11 cellular contexts compared by ENCODE assay signal in genomic region chr14:73777420-73777819, GRCh38.
DNase-seq lines count a peak whose midpoint lies in the region; ATAC-seq, FAIRE-seq and TF ChIP-seq lines count a peak whose summit lies in the region.
"Had no signal": no experiment of that assay in that cellular context is flagged by ENCODE, and none has a peak within 500 bp of the region (broad histone marks: within the 10 kb centered on the region; RNA-seq: fewer than 3 reads in every experiment).

No MANE protein-coding gene starts in this region.

- H2AFZ ChIP-seq in HCT116 (ENCODE audit: low read depth, low read length, poor library complexity, severe bottlenecking), result no peak overlapping the region
- no peak overlapping the region for H2AFZ ChIP-seq in GM12878 (ENCODE audit: control insufficient read depth, low read depth, low read length)
- H2AFZ ChIP-seq in neuronal stem cell (ENCODE audit: low read length), result no peak overlapping the region

- H3K9ac ChIP-seq in HCT116 (ENCODE audit: low read length) (no peak overlapping the region), GM12878 (ENCODE audit: control insufficient read depth, insufficient read depth, low read length) (no peak overlapping the region), neuronal stem cell (ENCODE audit: low read depth, low read length, poor library complexity) (no peak overlapping the region)

- intact Hi-C loops in HCT116 (cut with micrococcal nuclease), result no loop called here
- intact Hi-C loops in GM12878 (cut with micrococcal nuclease; ENCODE audit: unreplicated experiment), result no loop called here

- H3K36me3 ChIP-seq in HCT116 (ENCODE audit: control insufficient read depth in 1 of 2, insufficient read depth in 2 of 2, low read length in 2 of 2) (no peaks in the 10 kb centered on the region), GM12878 (ENCODE audit: control insufficient read depth in 2 of 2, insufficient read depth in 2 of 2, low read length in 1 of 2) (peaks cover 0 to 5% of the 10 kb centered on the region in 2 experiments; a peak in 1 of 4 replicates), neuronal stem cell (replicated peaks in 1 of 2; ENCODE audit: control insufficient read depth in 2 of 2, insufficient read depth in 2 of 2, low read length in 2 of 2) (no peaks in the 10 kb centered on the region)

- H4K91ac ChIP-seq in neuronal stem cell (ENCODE audit: low read depth, low read length, poor library complexity), result peak overlapping the region; percentile 19

- CTCF ChIA-PET in activated CD4-positive, alpha-beta T cell treated with anti-CD3 and anti-CD28 coated beads, Interleukin-2, amount 10 ng/mL, durations not matched to agents 7 days and 5 days (lab: Charles Lee), result interaction anchor here (0.9 to 2.0 kb wide), 4 partner anchors 18 to 74 kb away, joined by 3 to 6 read pairs (median 4); partner anchors contain the start of gene PTGR2
- CTCF ChIA-PET in HCT116 (lab: Charles Lee) (interaction anchor here (0.6 to 1.8 kb wide), 4 partner anchors 19 to 49 kb away, joined by 3 to 16 read pairs (median 4); no protein-coding TSS in a partner anchor), GM12878 (lab: Yijun Ruan, JAX) (interaction anchor here (0.9 to 1.9 kb wide), 10 partner anchors 9 to 49 kb away, joined by 3 to 10 read pairs (median 4); a partner anchor contains a TSS)

- peaks cover 2% of the 10 kb centered on the region for H3K79me1 ChIP-seq in neuronal stem cell (ENCODE audit: low read depth, low read length)

- SMC1A ChIA-PET in GM12878 (lab: Charles Lee; ENCODE audit: uncharacterized antibody, unreplicated experiment), result interaction anchor here (0.9 to 14.3 kb wide), 8 partner anchors 7 to 48 kb away, joined by 3 to 280 read pairs (median 4); no protein-coding TSS in a partner anchor

- peaks cover under 1 to 4% of the 10 kb centered on the region in 2 experiments; a peak in 3 of 4 replicates for H3K4me1 ChIP-seq in HCT116 (ENCODE audit: control insufficient read depth in 1 of 2, insufficient read depth in 2 of 2, low read length in 2 of 2)
- H3K4me1 ChIP-seq in GM12878 (ENCODE audit: control insufficient read depth, insufficient read depth, low read length), result peaks cover 68% of the 10 kb centered on the region
- peaks cover 0 to 5% of the 10 kb centered on the region in 2 donors for H3K4me1 ChIP-seq in neuronal stem cell (ENCODE audit: control insufficient read depth in 2 of 2, insufficient read depth in 1 of 2, low read depth in 1 of 2, low read length in 2 of 2)

- TF ChIP-seq EP300 in GM12878 (IDR thresholded peaks at IDR 0.05; ENCODE audit: borderline replicate concordance in 1 of 2, control insufficient read depth in 1 of 2, low read depth in 2 of 2, low read length in 2 of 2), result no peak

- no TSS peak for BruUV-seq in HCT116 (replicated peaks; lab: Mats Ljungman, UMichigan)
- no TSS peak for BruUV-seq in GM12878 (replicated peaks; lab: Mats Ljungman, UMichigan)

- RAD21 ChIA-PET in HCT116 (lab: Charles Lee; ENCODE audit: low non-redundant PET in 1 of 2, low total read pairs in 2 of 2, uncharacterized antibody in 2 of 2, unreplicated experiment in 2 of 2) (interaction anchor here in 1 of 2 experiments (1.4 kb wide), 1 partner anchor 49 kb away, joined by 5 read pairs; no protein-coding TSS in a partner anchor), GM12878 (lab: Charles Lee; ENCODE audit: unreplicated experiment) (interaction anchor here (0.8 to 25.9 kb wide), 3 partner anchors 9 to 48 kb away, joined by 3 to 710 read pairs (median 12); a partner anchor contains a TSS)

- H4K8ac ChIP-seq in neuronal stem cell (ENCODE audit: low read depth, low read length), result no peak overlapping the region

- no peak for TF ChIP-seq POLR2A in HCT116 (IDR thresholded peaks at IDR 0.05; ENCODE audit: borderline replicate concordance, extremely low read depth, insufficient read depth, insufficient read length)
- TF ChIP-seq POLR2A in GM12878 (IDR thresholded peaks at IDR 0.05; ENCODE audit: low read depth, low read length), result no peak

- peaks cover 18% of the 10 kb centered on the region; the same call in 1 of the 2 replicates for H3K79me2 ChIP-seq in HCT116 (ENCODE audit: insufficient read depth, low read length)
- peaks cover 81% of the 10 kb centered on the region for H3K79me2 ChIP-seq in GM12878 (ENCODE audit: control insufficient read depth, insufficient read depth, low read length)

- no peaks in the 10 kb centered on the region for H3K9me3 Mint-ChIP-seq in activated CD4-positive, alpha-beta T cell treated with anti-CD3 and anti-CD28 coated beads, Interleukin-2, amount 10 ng/mL, durations not matched to agents 7 days and 5 days

- H2BK5ac ChIP-seq in neuronal stem cell (ENCODE audit: low read length), result no peak overlapping the region

- POLR2A ChIA-PET in activated CD4-positive, alpha-beta T cell treated with anti-CD3 and anti-CD28 coated beads, Interleukin-2, amount 10 ng/mL, durations not matched to agents 7 days and 5 days (lab: Charles Lee), result interaction anchor here (0.5 to 0.6 kb wide), 2 partner anchors 34 to 151 kb away, joined by 3 read pairs; no protein-coding TSS in a partner anchor
- POLR2A ChIA-PET in HCT116 (lab: Charles Lee) (no interaction called here), GM12878 (lab: Charles Lee) (interaction anchor here (0.6 to 1.0 kb wide), 3 partner anchors 9 to 23 kb away, joined by 3 read pairs; a partner anchor contains a TSS)

- H3K4me1 Mint-ChIP-seq in activated CD4-positive, alpha-beta T cell treated with anti-CD3 and anti-CD28 coated beads, Interleukin-2, amount 10 ng/mL, durations not matched to agents 7 days and 5 days, result peaks cover 65% of the 10 kb centered on the region

- FAIRE-seq in GM12878 (lab: Jason Lieb, UNC), result no peak

- DNase-seq in activated CD4-positive, alpha-beta T cell treated with anti-CD3 and anti-CD28 coated beads, Interleukin-2, amount 10 ng/mL, durations not matched to agents 7 days and 5 days, result no peak
- no peak for DNase-seq in activated CD4-positive, alpha-beta T cell treated with anti-CD3 and anti-CD28 coated beads, Interleukin-2, amount 50 U/mL, for 48 hours
- DNase-seq in HCT116 (ENCODE audit: low read depth, low spot score) (no peak), GM12878 (ENCODE audit: low read depth, low spot score) (no peak), neuronal stem cell (ENCODE audit: low spot score) (no peak)
- DNase-seq: activated naive CD4-positive, alpha-beta T cell treated with Interleukin-2 at 50 U/mL for 16 hours; kidney glomerular epithelial cell; NCI-H2029 had no signal

- in situ Hi-C loops in GM12878 (cut with MboI), result no loop called here

- ATAC-seq in HCT116 (peak; percentile 63; the same call in 1 of the 2 replicates), GM12878 (peak; percentile 68), HG02798 (IDR thresholded peaks at IDR 0.05; ENCODE audit: poor library complexity, unreplicated experiment) (no peak), HG03139 (IDR thresholded peaks at IDR 0.05; ENCODE audit: unreplicated experiment) (no peak), HG02763 (IDR thresholded peaks at IDR 0.05; ENCODE audit: unreplicated experiment) (no peak)

- H3K27me3 Mint-ChIP-seq in activated CD4-positive, alpha-beta T cell treated with anti-CD3 and anti-CD28 coated beads, Interleukin-2, amount 10 ng/mL, durations not matched to agents 7 days and 5 days, result no peaks in the 10 kb centered on the region

- no peak overlapping the region for H2AK5ac ChIP-seq in neuronal stem cell (ENCODE audit: low read depth, low read length)

- no peak overlapping the region for H3K4me2 ChIP-seq in HCT116 (ENCODE audit: low read length)
- H3K4me2 ChIP-seq in GM12878 (ENCODE audit: control insufficient read depth, insufficient read depth), result 0 out of 2 replicates have a peak overlapping the region, but pooled peaks have one; percentile 17
- no peak overlapping the region for H3K4me2 ChIP-seq in neuronal stem cell (ENCODE audit: insufficient read depth, low read length, poor library complexity, severe bottlenecking)

- TF ChIP-seq CTCF in HCT116 (IDR thresholded peaks at IDR 0.05 in 2 of 3, conservative IDR thresholded peaks at IDR 0.05 in 1 of 3; ENCODE audit: borderline replicate concordance in 1 of 3, insufficient read depth in 1 of 3, low read depth in 2 of 3, low read length in 2 of 3) (peak; percentile 14 to 16 (median 15); a peak in 1 of 6 replicates), GM12878 (IDR thresholded peaks at IDR 0.05 in 2 of 3, conservative IDR thresholded peaks at IDR 0.05 in 1 of 3; ENCODE audit: control insufficient read depth in 2 of 3, extremely low read depth in 1 of 3, insufficient read depth in 1 of 3, low read depth in 3 of 3, low read length in 3 of 3) (peak in 1 of 3 experiments; percentile 32; a peak in 2 of 6 replicates)

- H3K27me3 ChIP-seq in HCT116 (ENCODE audit: insufficient read depth, low read length) (no peaks in the 10 kb centered on the region), GM12878 (replicated peaks in 1 of 2; ENCODE audit: control insufficient read depth in 2 of 2, insufficient read depth in 2 of 2, low read length in 1 of 2) (no peaks in the 10 kb centered on the region), neuronal stem cell (ENCODE audit: control insufficient read depth in 3 of 3, insufficient read depth in 3 of 3, low read depth in 1 of 3, low read length in 3 of 3) (peaks cover 0 to 6% (median 0%) of the 10 kb centered on the region in 3 experiments)

- no peak overlapping the region for H3K18ac ChIP-seq in neuronal stem cell (ENCODE audit: low read length)

- H3K14ac ChIP-seq in neuronal stem cell (ENCODE audit: low read length), result no peak overlapping the region

- no peak overlapping the region for H3K27ac ChIP-seq in HCT116 (ENCODE audit: low read depth, low read length)
- no peak overlapping the region for H3K27ac ChIP-seq in GM12878 (ENCODE audit: control insufficient read depth, insufficient read depth)
- no peak overlapping the region for H3K27ac ChIP-seq in neuronal stem cell (replicated peaks; ENCODE audit: low read length)

- H3K4me3 ChIP-seq in HCT116 (replicated peaks in 1 of 2; ENCODE audit: low read depth in 1 of 2, low read length in 2 of 2) (no peak overlapping the region), GM12878 (no peak overlapping the region), neuronal stem cell (ENCODE audit: low read length in 2 of 2) (no peak overlapping the region)

- H2BK15ac ChIP-seq in neuronal stem cell (ENCODE audit: low read length), result no peak overlapping the region

- H4K20me1 ChIP-seq in HCT116 (ENCODE audit: insufficient read depth) (no peaks in the 10 kb centered on the region), GM12878 (ENCODE audit: control insufficient read depth, insufficient read depth) (no peaks in the 10 kb centered on the region)

- H2BK12ac ChIP-seq in neuronal stem cell (ENCODE audit: low read length), result no peak overlapping the region

- no peak overlapping the region for H2BK120ac ChIP-seq in neuronal stem cell (ENCODE audit: low read depth, low read length)

- H3K9me2 ChIP-seq in HCT116 (ENCODE audit: insufficient read depth), result no peaks in the 10 kb centered on the region

- no peak overlapping the region for H3K4ac ChIP-seq in neuronal stem cell (ENCODE audit: low read length)

- peak overlapping the region; percentile 55 for H3K27ac Mint-ChIP-seq in activated CD4-positive, alpha-beta T cell treated with anti-CD3 and anti-CD28 coated beads, Interleukin-2, amount 10 ng/mL, durations not matched to agents 7 days and 5 days

- no peak overlapping the region for H3K4me3 Mint-ChIP-seq in activated CD4-positive, alpha-beta T cell treated with anti-CD3 and anti-CD28 coated beads, Interleukin-2, amount 10 ng/mL, durations not matched to agents 7 days and 5 days

- no peak overlapping the region for H3K23ac ChIP-seq in neuronal stem cell (ENCODE audit: low read depth, low read length, poor library complexity)

- peaks cover 7% of the 10 kb centered on the region for H3K36me3 Mint-ChIP-seq in activated CD4-positive, alpha-beta T cell treated with anti-CD3 and anti-CD28 coated beads, Interleukin-2, amount 10 ng/mL, durations not matched to agents 7 days and 5 days (ENCODE audit: low read depth)

- H3K9me3 ChIP-seq in HCT116 (ENCODE audit: control insufficient read depth in 1 of 2, insufficient read depth in 1 of 2, low read depth in 1 of 2, low read length in 2 of 2) (no peaks in the 10 kb centered on the region), GM12878 (replicated peaks; ENCODE audit: control insufficient read depth, insufficient read depth, low read length) (no peaks in the 10 kb centered on the region), neuronal stem cell (replicated peaks in 1 of 2; ENCODE audit: control insufficient read depth in 2 of 2, insufficient read depth in 1 of 2, low read depth in 1 of 2, low read length in 2 of 2) (peaks cover 0 to 4% of the 10 kb centered on the region in 2 donors)

- TF ChIP-seq RAD21 in HCT116 (IDR thresholded peaks at IDR 0.05; ENCODE audit: low read depth) (peak; percentile 56), GM12878 (IDR thresholded peaks at IDR 0.05; ENCODE audit: insufficient read depth, low read depth, low read length) (no peak)

- 44% methylated on average over 7 of the region's 7 CpGs for WGBS in GM12878 (ENCODE audit: insufficient coverage, insufficient replicate concordance, low lambda C conversion rate, missing lambda C conversion rate)
- no CpG with 5 or more reads among the region's 7 CpGs for WGBS in neuronal stem cell (ENCODE audit: extremely low coverage in 2 of 2, insufficient read length in 2 of 2, insufficient replicate concordance in 1 of 2), 2 donors

Comparison
In these comparisons a context has a peak if more than half of its experiments do, and no peak if none do; other contexts are left out.
1. ATAC-seq: peak in HCT116 (single experiment) and GM12878 (single experiment); none in HG02798 (single experiment), HG03139 (single experiment) and HG02763 (single experiment).